In the genomic region with DNA sequence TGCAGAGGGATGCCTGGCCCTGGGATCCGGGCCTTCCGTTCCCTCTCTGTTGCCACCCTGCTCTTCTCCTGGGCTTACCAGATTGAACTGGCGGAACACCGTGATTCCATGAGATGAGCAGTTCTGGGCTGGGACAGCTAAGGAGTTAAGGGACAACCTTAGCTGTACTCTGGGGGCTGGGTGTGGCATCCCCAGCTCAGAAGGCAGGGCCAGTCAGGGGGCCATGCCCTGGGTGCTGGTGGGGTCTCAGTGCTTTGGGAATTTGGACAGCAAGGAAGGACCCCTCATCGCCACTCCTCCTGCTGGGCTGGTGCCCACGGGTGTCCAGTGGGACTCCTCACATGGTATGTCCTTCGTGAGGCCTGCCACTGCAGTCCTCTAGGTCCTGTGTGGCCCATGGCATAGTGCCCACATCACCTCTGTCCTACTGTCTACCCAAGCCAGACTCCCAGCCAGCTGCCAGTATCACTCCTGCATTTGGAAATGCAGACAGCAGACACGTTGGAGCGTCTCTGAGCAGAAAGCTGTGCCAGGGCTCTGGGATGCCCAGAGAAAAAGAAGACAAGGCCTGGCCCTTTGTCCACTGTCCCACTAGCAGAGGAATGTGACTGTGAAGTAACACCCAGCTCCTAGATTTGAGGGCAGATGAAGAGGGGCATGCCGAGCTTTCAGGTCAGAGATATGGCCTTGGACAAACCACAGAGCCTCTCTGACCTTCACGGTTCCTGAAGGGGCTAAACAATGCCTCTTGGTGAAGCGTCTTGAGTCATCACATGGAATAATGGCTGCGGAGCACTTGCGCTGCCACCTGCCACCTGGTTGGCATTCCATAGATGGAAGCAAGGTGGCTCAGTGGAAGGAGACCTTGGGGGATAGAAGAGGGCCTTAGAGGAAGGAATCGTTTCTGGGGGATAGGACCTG, we compare ENCODE assay signal across 31 cellular contexts. TPM values are rescaled to one million over a fixed set of nuclear protein-coding genes. Genes with fewer than 3 reads are reported as not detected.
A peak's percentile ranks its signal among the peaks of the same experiment; 100 is the strongest.
DNase-seq lines count a peak whose midpoint lies in the region; ATAC-seq, FAIRE-seq and TF ChIP-seq lines count a peak whose summit lies in the region.
"Had no signal": no experiment of that assay in that cellular context is flagged by ENCODE, and none has a peak within 500 bp of the region (broad histone marks: within the 10 kb centered on the region; RNA-seq: fewer than 3 reads in every experiment).

No MANE protein-coding gene starts in this region.

- 60 to 73% (median 69%) methylated on average over 13 to 15 of the region's 15 CpGs for WGBS in heart left ventricle, 4 donors

- no peaks in the 10 kb centered on the region for H3K79me2 ChIP-seq in MM.1S (ENCODE audit: low read length)

- H4K20me1 ChIP-seq in MM.1S (ENCODE audit: insufficient read depth, low read length), result no peaks in the 10 kb centered on the region

- TF ChIP-seq CTCF in bronchial epithelial cell (IDR thresholded peaks at IDR 0.05; ENCODE audit: insufficient read depth, low read length, severe bottlenecking), result no peak
- TF ChIP-seq CTCF in heart left ventricle (IDR thresholded peaks at IDR 0.05), result no peak
- no peak for TF ChIP-seq CTCF in MM.1S (IDR thresholded peaks at IDR 0.05; ENCODE audit: low read length)

- no peak for TF ChIP-seq POLR2A in heart left ventricle (IDR thresholded peaks at IDR 0.05)

- no peak overlapping the region for H2AFZ ChIP-seq in MM.1S (ENCODE audit: low read length)

- H3K4me1 ChIP-seq in heart left ventricle (peaks cover 6 to 99% (median 76%) of the 10 kb centered on the region in 12 donors), stomach smooth muscle (ENCODE audit: control insufficient read depth, insufficient read depth, low read length) (peaks cover 30% of the 10 kb centered on the region), MM.1S (ENCODE audit: low read length) (no peaks in the 10 kb centered on the region)

- H3K4me3 ChIP-seq in bronchial epithelial cell (ENCODE audit: low read depth, low read length), result no peak overlapping the region
- no peak overlapping the region for H3K4me3 ChIP-seq in heart left ventricle
- no peak overlapping the region for H3K4me3 ChIP-seq in stomach smooth muscle (ENCODE audit: low read length in 2 of 2)
- no peak overlapping the region for H3K4me3 ChIP-seq in MM.1S (ENCODE audit: low read length)
- H3K4me3 ChIP-seq: stomach had no signal

- H3K9me2 ChIP-seq in MM.1S (replicated peaks; ENCODE audit: insufficient read depth, low read length), result no peaks in the 10 kb centered on the region
- H3K9me2 ChIP-seq: SK-N-SH had no signal

- peak overlapping the region; percentile 29 to 96 (median 71) for H3K27ac ChIP-seq in heart left ventricle
- H3K27ac ChIP-seq in stomach smooth muscle (ENCODE audit: low read length), result peak overlapping the region; percentile 11
- no peak overlapping the region for H3K27ac ChIP-seq in MM.1S (ENCODE audit: low read length)
- H3K27ac ChIP-seq: stomach had no signal

- in situ Hi-C loops in KBM-7 (cut with MboI; ENCODE audit: low pct_unique_long_range_greater_than_20kb, low sequenced_read_pairs), result no loop called here

- H3K9me3 ChIP-seq in heart left ventricle (no peaks in the 10 kb centered on the region), stomach smooth muscle (ENCODE audit: control insufficient read depth in 2 of 2, low read length in 2 of 2) (no peaks in the 10 kb centered on the region), MM.1S (replicated peaks; ENCODE audit: insufficient read depth, low read length) (no peaks in the 10 kb centered on the region)
- H3K9me3 ChIP-seq: SK-N-SH, stomach had no signal

- FAIRE-seq in bronchial epithelial cell (lab: Jason Lieb, UNC), result peak; percentile 81
- FAIRE-seq: endothelial cell of umbilical vein had no signal

- DNase-seq in bronchial epithelial cell (ENCODE audit: low read depth), result no peak
- peak; percentile 67 to 90 (median 72) for DNase-seq in heart left ventricle
- DNase-seq in myocyte (ENCODE audit: low read depth), result peak; percentile 63
- no peak for DNase-seq in KBM-7
- DNase-seq in MM.1S, result no peak
- no peak for DNase-seq in NCI-H1105 treated with DMSO at 0.1 percent for 48 hours (lab: John Stamatoyannopoulos, UW)
- no peak for DNase-seq in NCI-H2107 treated with DMSO at 0.1 percent for 48 hours (lab: John Stamatoyannopoulos, UW; ENCODE audit: unreplicated experiment)
- DNase-seq: activated CD4-positive, alpha-beta T cell treated with anti-CD3 and anti-CD28 coated beads for 36 hours; activated CD8-positive, alpha-beta memory T cell treated with anti-CD3 and anti-CD28 coated beads for 24 hours; activated naive CD4-positive, alpha-beta T cell treated with anti-CD3 and anti-CD28 coated beads for 36 hours; activated T-cell treated with anti-CD3 and anti-CD28 coated beads, Interleukin-2, amount 50 U/mL, for 24 hours; amniotic stem cell; central memory CD4-positive, alpha-beta T cell; DMS79; GF-D8; GOT3; Kasumi-1; naive thymus-derived CD4-positive, alpha-beta T cell; NCI-H1694 treated with DMSO at 0.1 percent for 48 hours; RPMI8226; SK-N-SH; stomach; T-helper 17 cell had no signal

- no peaks in the 10 kb centered on the region for H3K27me3 ChIP-seq in bronchial epithelial cell (ENCODE audit: control insufficient read depth, insufficient read depth, low read length)
- no peaks in the 10 kb centered on the region for H3K27me3 ChIP-seq in heart left ventricle
- H3K27me3 ChIP-seq in stomach smooth muscle (ENCODE audit: control insufficient read depth in 1 of 2, insufficient read depth in 2 of 2, low read length in 2 of 2), result no peaks in the 10 kb centered on the region
- no peaks in the 10 kb centered on the region for H3K27me3 ChIP-seq in MM.1S (replicated peaks; ENCODE audit: insufficient read depth, low read length)
- H3K27me3 ChIP-seq: stomach had no signal

- no peaks in the 10 kb centered on the region for H3F3A ChIP-seq in MM.1S (ENCODE audit: insufficient read depth, low read length)

- no peak overlapping the region for H3K4me2 ChIP-seq in MM.1S (ENCODE audit: low read depth, low read length)
- H3K4me2 ChIP-seq: SK-N-SH had no signal

- H3K9ac ChIP-seq in stomach smooth muscle (ENCODE audit: low read length in 2 of 2), result peak overlapping the region in 1 of 2 donors; percentile 13
- H3K9ac ChIP-seq in MM.1S (ENCODE audit: low read length), result no peak overlapping the region
- H3K9ac ChIP-seq: SK-N-SH had no signal

- no peaks in the 10 kb centered on the region for H3K36me3 ChIP-seq in bronchial epithelial cell (ENCODE audit: control insufficient read depth, insufficient read depth, low read length)
- H3K36me3 ChIP-seq in heart left ventricle, result peaks cover 0 to 21% (median 4%) of the 10 kb centered on the region in 9 donors
- H3K36me3 ChIP-seq in stomach smooth muscle (ENCODE audit: control insufficient read depth in 2 of 2, insufficient read depth in 2 of 2, low read length in 2 of 2), result no peaks in the 10 kb centered on the region
- H3K36me3 ChIP-seq in MM.1S (replicated peaks; ENCODE audit: insufficient read depth, low read length), result no peaks in the 10 kb centered on the region

- ATAC-seq in heart left ventricle, result peak; percentile 29 to 69 (median 68)
- ATAC-seq: activated CD4-positive, alpha-beta T cell treated with anti-CD3 and anti-CD28 coated beads for 36 hours; T-helper 17 cell had no signal

- intact Hi-C loops in heart left ventricle (cut with DNase I), result loop anchor here in 1 of 10 donors (5.0 kb wide), 1 partner anchor 37 kb away; no protein-coding TSS in a partner anchor

RNA-seq across cellular contexts. Expression of gene MRAS, which starts 12.2 kb away (rescaled TPM):
- 2.9 and 3.2 TPM in 2 replicates for total RNA-seq in bronchial epithelial cell
- total RNA-seq in heart left ventricle, result 100 to 1,000 TPM; 227 to 413 (median 254) TPM
- polyA plus RNA-seq in heart left ventricle, result 100 to 1,000 TPM; 112 to 245 TPM
- total RNA-seq in myocyte, result 429 and 482 TPM in 2 replicates
- 883 TPM for polyA plus RNA-seq in myocyte (2012)
- polyA plus RNA-seq: naive thymus-derived CD4-positive, alpha-beta T cell had no signal

RNA-seq across cellular contexts. Expression of gene NME9, which starts 30.9 kb away (rescaled TPM):
- total RNA-seq in bronchial epithelial cell (under 0.01 TPM in 1 of 2 replicates, not detected in the other), heart left ventricle (not detected), myocyte (not detected in 2 replicates)
- not detected for polyA plus RNA-seq in heart left ventricle
- polyA plus RNA-seq in myocyte (2012), result 0.44 TPM
- total RNA-seq: dermis microvascular lymphatic vessel endothelial cell, endothelial cell of umbilical vein, glomerular endothelial cell, kidney epithelial cell, osteocyte had no signal
- polyA plus RNA-seq: BJ, urinary bladder had no signal

Comparison
In these comparisons a context has a peak if more than half of its experiments do, and no peak if none do; other contexts are left out.
1. DNase-seq: peak in heart left ventricle (5 of 5) and myocyte (single experiment); none in bronchial epithelial cell (single experiment), KBM-7 (single experiment), MM.1S (single experiment), NCI-H1105 treated with DMSO at 0.1 percent for 48 hours (single experiment) and NCI-H2107 treated with DMSO at 0.1 percent for 48 hours (single experiment).
2. RNA of gene MRAS, which starts 12.2 kb away (total RNA-seq): 429 to 482 TPM in myocyte and 227 to 413 TPM in heart left ventricle; 2.9 to 3.2 TPM in bronchial epithelial cell; every median in the first group is over 10 times any median in the second.